In the genomic region with DNA sequence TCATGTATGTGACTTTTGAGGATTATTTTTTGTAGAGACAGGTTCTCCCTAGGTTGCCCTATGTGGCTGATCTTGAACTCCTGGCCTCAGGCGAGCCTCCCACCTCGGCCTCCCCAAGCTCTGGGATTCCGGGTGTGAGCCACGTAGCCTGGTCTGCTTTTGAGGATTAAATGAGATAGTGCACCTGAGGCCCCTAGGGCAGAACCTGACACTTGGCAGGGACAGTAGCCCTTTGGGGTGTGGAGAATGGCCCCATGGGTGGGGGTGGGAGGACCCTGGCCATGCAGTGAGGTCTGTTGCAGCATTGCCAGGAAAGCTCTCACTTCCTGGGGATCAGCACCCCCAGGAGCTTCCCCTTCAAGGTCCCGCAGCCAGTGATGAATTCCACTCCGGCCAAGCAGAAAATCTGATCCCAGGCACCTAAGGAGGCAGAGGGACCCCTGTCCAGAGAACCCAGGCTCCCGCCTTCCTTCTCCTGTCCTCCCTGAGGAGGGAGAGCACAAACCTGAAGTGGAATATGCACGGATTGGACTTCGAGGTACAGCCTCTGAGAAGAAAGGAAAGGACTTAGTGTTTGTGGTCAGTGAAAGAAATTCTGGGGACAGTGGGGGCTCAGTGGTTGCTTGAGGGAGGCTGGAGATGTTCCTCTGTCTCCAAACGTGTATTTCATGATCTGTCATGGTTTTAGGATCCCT, we compare ENCODE assay signal across 15 cellular contexts.
A peak's percentile ranks its signal among the peaks of the same experiment; 100 is the strongest.
DNase-seq lines count a peak whose midpoint lies in the region; ATAC-seq and TF ChIP-seq lines count a peak whose summit lies in the region.
"Had no signal": no experiment of that assay in that cellular context is flagged by ENCODE, and none has a peak within 500 bp of the region (broad histone marks: within the 10 kb centered on the region; RNA-seq: fewer than 3 reads in every experiment).

No MANE protein-coding gene starts in this region.

- no CpG with 5 or more reads among the region's 10 CpGs for WGBS in H9 (ENCODE audit: extremely low coverage, insufficient read length, low lambda C conversion rate)
- 60 to 64% methylated on average over 10 of the region's 10 CpGs for WGBS in sigmoid colon, 2 donors

- no peak for TF ChIP-seq POLR2A in sigmoid colon (IDR thresholded peaks at IDR 0.05)

- H3K27me3 Mint-ChIP-seq in H9 (ENCODE audit: low read depth) = peaks cover 39% of the 10 kb centered on the region
- H3K27me3 Mint-ChIP-seq in activated T-helper 17 cell treated with anti-CD3 and anti-CD28 coated beads, Interleukin-2, amount 50 U/mL, for 72 hours = peaks cover 33% of the 10 kb centered on the region

- H3K36me3 Mint-ChIP-seq in H9 (ENCODE audit: insufficient read depth in 1 of 3, low read depth in 3 of 3) = no peaks in the 10 kb centered on the region
- no peaks in the 10 kb centered on the region for H3K36me3 Mint-ChIP-seq in activated T-helper 17 cell treated with anti-CD3 and anti-CD28 coated beads, Interleukin-2, amount 50 U/mL, for 72 hours (ENCODE audit: low read depth)

- H4K20me1 ChIP-seq in H9 (ENCODE audit: control insufficient read depth, insufficient read depth, insufficient read length) = no peaks in the 10 kb centered on the region

- peak overlapping the region in 1 of 3 experiments; percentile 52; a peak in 1 of 7 replicates for H3K27ac Mint-ChIP-seq in H9
- no peak overlapping the region for H3K27ac Mint-ChIP-seq in activated T-helper 17 cell treated with anti-CD3 and anti-CD28 coated beads, Interleukin-2, amount 50 U/mL, for 72 hours
- H3K27ac Mint-ChIP-seq: activated CD4-positive, alpha-beta T cell treated with anti-CD3 and anti-CD28 coated beads, Interleukin-2, amount 10 ng/mL, durations not matched to agents 24 days and 14 days had no signal

- no peak overlapping the region for H3K56ac ChIP-seq in H9 (ENCODE audit: insufficient read length, low read depth, low read length)

- H3K27me3 ChIP-seq in H9 (ENCODE audit: insufficient read depth, low read length) (no peaks in the 10 kb centered on the region; the same call in 1 of the 2 replicates), sigmoid colon (peaks cover 0 to 80% (median 9%) of the 10 kb centered on the region in 3 donors)

- H3K9me3 Mint-ChIP-seq in H9 = no peaks in the 10 kb centered on the region; a peak in 1 of 5 replicates
- H3K9me3 Mint-ChIP-seq in activated T-helper 17 cell treated with anti-CD3 and anti-CD28 coated beads, Interleukin-2, amount 50 U/mL, for 72 hours = no peaks in the 10 kb centered on the region
- H3K9me3 Mint-ChIP-seq: activated CD4-positive, alpha-beta T cell treated with anti-CD3 and anti-CD28 coated beads, Interleukin-2, amount 10 ng/mL, durations not matched to agents 24 days and 14 days; IgD-negative memory B cell had no signal

- H3K36me3 ChIP-seq in sigmoid colon = no peaks in the 10 kb centered on the region

- H3K79me1 ChIP-seq in H9 (ENCODE audit: insufficient read depth, low read depth, low read length, poor library complexity, severe bottlenecking) = no peaks in the 10 kb centered on the region

- no peak overlapping the region for H2BK120ac ChIP-seq in H9 (ENCODE audit: low read depth, low read length, poor library complexity, severe bottlenecking)

- no peak overlapping the region for H3K4me3 Mint-ChIP-seq in H9
- no peak overlapping the region for H3K4me3 Mint-ChIP-seq in activated T-helper 17 cell treated with anti-CD3 and anti-CD28 coated beads, Interleukin-2, amount 50 U/mL, for 72 hours
- H3K4me3 Mint-ChIP-seq: activated CD4-positive, alpha-beta T cell treated with anti-CD3 and anti-CD28 coated beads, Interleukin-2, amount 10 ng/mL, durations not matched to agents 24 days and 14 days; IgD-negative memory B cell had no signal

- H3K9me3 ChIP-seq in H9 (ENCODE audit: control insufficient read depth, low read depth, low read length) (no peaks in the 10 kb centered on the region), sigmoid colon (no peaks in the 10 kb centered on the region)

- DNase-seq in H9 (peak; percentile 10), iPS-NIHi7 (ENCODE audit: extremely low spot score) (peak; percentile 9), sigmoid colon (peak; percentile 25)
- peak; percentile 40 for DNase-seq in activated CD8-positive, alpha-beta memory T cell treated with anti-CD3 and anti-CD28 coated beads for 24 hours
- no peak for DNase-seq in effector CD8-positive, alpha-beta T cell (lab: John Stamatoyannopoulos, UW)
- DNase-seq: activated CD4-positive, alpha-beta T cell treated with anti-CD3 and anti-CD28 coated beads, Interleukin-2, amount 10 ng/mL, durations not matched to agents 24 days and 14 days; GM23248; left cardiac atrium; NCI-H2029 treated with DMSO at 0.1 percent for 48 hours; PC-9; T-helper 9 cell had no signal

- no peak overlapping the region for H3K9ac ChIP-seq in H9 (ENCODE audit: extremely low read depth, insufficient read length, low read length)
- H3K9ac ChIP-seq: GM23248 had no signal

- no peak overlapping the region for H3T11ph ChIP-seq in H9 (ENCODE audit: low read length)

- H2AFZ ChIP-seq in H9 (ENCODE audit: low read length) = no peak overlapping the region
- H2AFZ ChIP-seq: GM23248, PC-9 had no signal

- no peaks in the 10 kb centered on the region for H3K79me2 ChIP-seq in H9 (ENCODE audit: insufficient read depth, low read length)

- no peak overlapping the region for H3K4me3 ChIP-seq in sigmoid colon
- H3K4me3 ChIP-seq: GM23248, PC-9 had no signal

- no peak overlapping the region for H4K91ac ChIP-seq in H9 (ENCODE audit: insufficient read length, low read depth, low read length)

- TF ChIP-seq CTCF in H9 (conservative IDR thresholded peaks at IDR 0.05) = no peak
- no peak for TF ChIP-seq CTCF in sigmoid colon (IDR thresholded peaks at IDR 0.05)

- H3K4me1 ChIP-seq in H9 (ENCODE audit: insufficient read depth, low read length) (no peaks in the 10 kb centered on the region; the same call in 1 of the 2 replicates), sigmoid colon (no peaks in the 10 kb centered on the region)

- peaks cover 47 to 56% of the 10 kb centered on the region in 2 experiments for H3K4me1 Mint-ChIP-seq in H9
- H3K4me1 Mint-ChIP-seq in activated T-helper 17 cell treated with anti-CD3 and anti-CD28 coated beads, Interleukin-2, amount 50 U/mL, for 72 hours = no peaks in the 10 kb centered on the region
- H3K4me1 Mint-ChIP-seq: activated CD4-positive, alpha-beta T cell treated with anti-CD3 and anti-CD28 coated beads, Interleukin-2, amount 10 ng/mL, durations not matched to agents 24 days and 14 days; IgD-negative memory B cell had no signal

- H3K27ac ChIP-seq in H9 (ENCODE audit: insufficient read length, low read depth, low read length) (no peak overlapping the region), sigmoid colon (no peak overlapping the region)
- H3K27ac ChIP-seq: GM23248, PC-9 had no signal

- H2AK5ac ChIP-seq in H9 (ENCODE audit: insufficient read length, low read length) = no peak overlapping the region

- no peak overlapping the region for H4K5ac ChIP-seq in H9 (ENCODE audit: insufficient read length, low read depth, low read length)

- H3K23me2 ChIP-seq in H9 (ENCODE audit: insufficient read length, low read depth, low read length, poor library complexity, severe bottlenecking) = no peaks in the 10 kb centered on the region

- no peak overlapping the region for H3K4me2 ChIP-seq in H9 (ENCODE audit: insufficient read depth, insufficient read length, low read length)
- H3K4me2 ChIP-seq: PC-9 had no signal

- no peak overlapping the region for H2BK20ac ChIP-seq in H9 (ENCODE audit: low read depth, low read length, poor library complexity, severe bottlenecking)

- no peak overlapping the region for H2BK15ac ChIP-seq in H9 (ENCODE audit: low read depth, low read length)

- no peak for ATAC-seq in GM21737 (IDR thresholded peaks at IDR 0.05; ENCODE audit: unreplicated experiment)
- ATAC-seq in GM19452 (IDR thresholded peaks at IDR 0.05; ENCODE audit: unreplicated experiment) = no peak
- no peak for ATAC-seq in activated T-helper 17 cell treated with anti-CD3 and anti-CD28 coated beads, Interleukin-2, amount 50 U/mL, for 72 hours (replicated peaks)
- ATAC-seq: left cardiac atrium had no signal

- no peak overlapping the region for H3K18ac ChIP-seq in H9 (ENCODE audit: insufficient read length, low read depth, low read length)

- TF ChIP-seq EP300 in sigmoid colon (IDR thresholded peaks at IDR 0.05) = no peak

- no peak overlapping the region for H3K14ac ChIP-seq in H9 (ENCODE audit: insufficient read depth, low read length)

- intact Hi-C loops in sigmoid colon (cut with DNase I) = no loop called here

- H4K8ac ChIP-seq in H9 (replicated peaks; ENCODE audit: insufficient read length, low read depth, low read length) = no peak overlapping the region

- no peak overlapping the region for H3K4ac ChIP-seq in H9 (ENCODE audit: low read depth, low read length)

- no peak overlapping the region for H2BK12ac ChIP-seq in H9 (ENCODE audit: insufficient read length, low read depth, low read length)

- no peak overlapping the region for H2BK5ac ChIP-seq in H9 (ENCODE audit: insufficient read length, low read length)

- H3K23ac ChIP-seq in H9 (ENCODE audit: insufficient read length, low read depth, low read length) = no peak overlapping the region
